1 cellular context compared by ENCODE assay signal in genomic region chrX:49199315-49199595, GRCh38.
TF ChIP-seq lines count a peak whose summit lies in the region.

No MANE protein-coding gene starts in this region.

TF ChIP-seq in K562, 482 proteins besides CTCF, POLR2A, EP300 and RAD21:
- TF ChIP-seq HDGF (IDR thresholded peaks at IDR 0.05) = no peak
- no peak for TF ChIP-seq SP1 (CRISPR knock-in tag; IDR thresholded peaks at IDR 0.05)
- TF ChIP-seq GTF2F1 (IDR thresholded peaks at IDR 0.05; ENCODE audit: low read depth, low read length) = no peak
- no peak for TF ChIP-seq ILK (tag; IDR thresholded peaks at IDR 0.05; ENCODE audit: borderline replicate concordance, low read depth)
- no peak for TF ChIP-seq CHAMP1 (IDR thresholded peaks at IDR 0.05)
- TF ChIP-seq ZNF184 (CRISPR knock-in tag; IDR thresholded peaks at IDR 0.05) = no peak
- TF ChIP-seq ELF1 (tag; IDR thresholded peaks at IDR 0.05) = no peak
- no peak for TF ChIP-seq ZNF3 (CRISPR knock-in tag; IDR thresholded peaks at IDR 0.05)
- TF ChIP-seq SIX5 (IDR thresholded peaks at IDR 0.05; ENCODE audit: borderline replicate concordance in 1 of 2, insufficient read depth in 1 of 2, low read depth in 1 of 2, low read length in 2 of 2) = no peak
- TF ChIP-seq ZNF764 (CRISPR knock-in tag; IDR thresholded peaks at IDR 0.05; ENCODE audit: low read depth) = no peak
- TF ChIP-seq CEBPG (CRISPR knock-in tag; IDR thresholded peaks at IDR 0.05) = no peak
- no peak for TF ChIP-seq CEBPG (tag; conservative IDR thresholded peaks at IDR 0.05 in 1 of 2, IDR thresholded peaks at IDR 0.05 in 1 of 2)
- no peak for TF ChIP-seq DIDO1 (tag; IDR thresholded peaks at IDR 0.05; ENCODE audit: low read depth)
- no peak for TF ChIP-seq COPS2 (conservative IDR thresholded peaks at IDR 0.05)
- no peak for TF ChIP-seq DNMT1 (IDR thresholded peaks at IDR 0.05)
- no peak for TF ChIP-seq HDAC6 (IDR thresholded peaks at IDR 0.05; ENCODE audit: low read depth, low read length)
- TF ChIP-seq USF2 (CRISPR knock-in tag; IDR thresholded peaks at IDR 0.05) = no peak
- TF ChIP-seq MYC (IDR thresholded peaks at IDR 0.05; ENCODE audit: low read depth, low read length) = no peak
- no peak for TF ChIP-seq MYC (CRISPR knock-in tag; IDR thresholded peaks at IDR 0.05; ENCODE audit: borderline replicate concordance, low read depth)
- TF ChIP-seq ESRRB (CRISPR knock-in tag; IDR thresholded peaks at IDR 0.05; ENCODE audit: borderline replicate concordance) = no peak
